Comparison of ENCODE assay signal across 8 cellular contexts in genomic region chr1:65419681-65420589, GRCh38. TPM values are rescaled to one million over a fixed set of nuclear protein-coding genes. Genes with fewer than 3 reads are reported as not detected.
DNase-seq lines count a peak whose midpoint lies in the region; ATAC-seq and TF ChIP-seq lines count a peak whose summit lies in the region.

No MANE protein-coding gene starts in this region.

- H4K20me1 ChIP-seq in PC-9 (ENCODE audit: insufficient read depth): no peaks in the 10 kb centered on the region

- no peak for TF ChIP-seq POLR2A in esophagus muscularis mucosa (IDR thresholded peaks at IDR 0.05; ENCODE audit: low read depth)

- H3K36me3 Mint-ChIP-seq in activated T-cell treated with anti-CD3 and anti-CD28 coated beads, Interleukin-2, amount 50 U/mL, for 4 hours (ENCODE audit: insufficient read depth): peaks cover 4% of the 10 kb centered on the region

- peak overlapping the region; percentile 59 for H3K4me3 ChIP-seq in PC-9
- peak overlapping the region; percentile 82 to 93 (median 88) for H3K4me3 ChIP-seq in esophagus muscularis mucosa
- H3K4me3 ChIP-seq in muscle layer of duodenum (ENCODE audit: low read depth in 1 of 2, low read length in 2 of 2): peak overlapping the region; percentile 77 to 82

- DNase-seq in DMS79 (lab: John Stamatoyannopoulos, UW) (peak; percentile 86), KG1 (lab: John Stamatoyannopoulos, UW) (peak; percentile 95), PC-9 (peak; percentile 88 to 99), esophagus muscularis mucosa (ENCODE audit: extremely low spot score) (peak; percentile 99)
- peak; percentile 99 for DNase-seq in activated T-cell treated with anti-CD3 and anti-CD28 coated beads, Interleukin-2, amount 50 U/mL, for 4 hours
- peak; percentile 94 for DNase-seq in stimulated activated CD8-positive, alpha-beta memory T cell treated with anti-CD3 and anti-CD28 coated beads, Interleukin-7, amount 100 ng/mL, for 24 hours (ENCODE audit: low read depth)

- H3K9me3 ChIP-seq in PC-9 (ENCODE audit: insufficient read depth, low read depth) (no peaks in the 10 kb centered on the region), esophagus muscularis mucosa (no peaks in the 10 kb centered on the region), muscle layer of duodenum (ENCODE audit: control insufficient read depth in 1 of 2, low read length in 2 of 2) (no peaks in the 10 kb centered on the region)

- POLR2A ChIA-PET in PC-9 (lab: Charles Lee; ENCODE audit: unreplicated experiment): interaction anchor here (0.5 to 1.2 kb wide), 11 partner anchors 15 to 521 kb away, joined by 3 to 44 read pairs (median 5); no protein-coding TSS in a partner anchor

- ATAC-seq in GM21786 (IDR thresholded peaks at IDR 0.05; ENCODE audit: unreplicated experiment): peak; percentile 93
- ATAC-seq in activated T-cell treated with anti-CD3 and anti-CD28 coated beads, Interleukin-2, amount 50 U/mL, for 4 hours: peak; percentile 92 to 95

- no peak overlapping the region for H3K4me3 Mint-ChIP-seq in activated T-cell treated with anti-CD3 and anti-CD28 coated beads, Interleukin-2, amount 50 U/mL, for 4 hours

- H3K4me2 ChIP-seq in PC-9: peak overlapping the region; percentile 72

- H3K36me3 ChIP-seq in PC-9 (ENCODE audit: low read depth): peaks cover 5% of the 10 kb centered on the region; the same call in 1 of the 2 replicates
- H3K36me3 ChIP-seq in esophagus muscularis mucosa: no peaks in the 10 kb centered on the region
- H3K36me3 ChIP-seq in muscle layer of duodenum (ENCODE audit: control insufficient read depth in 1 of 2, insufficient read depth in 2 of 2, low read length in 2 of 2): peaks cover 0 to 6% of the 10 kb centered on the region in 2 donors

- no peak for TF ChIP-seq CTCF in PC-9 (conservative IDR thresholded peaks at IDR 0.05)
- TF ChIP-seq CTCF in esophagus muscularis mucosa (IDR thresholded peaks at IDR 0.05): no peak

- H3K27me3 Mint-ChIP-seq in activated T-cell treated with anti-CD3 and anti-CD28 coated beads, Interleukin-2, amount 50 U/mL, for 4 hours (ENCODE audit: low read depth): peaks cover 4% of the 10 kb centered on the region

- H3K9me3 Mint-ChIP-seq in activated T-cell treated with anti-CD3 and anti-CD28 coated beads, Interleukin-2, amount 50 U/mL, for 4 hours: no peaks in the 10 kb centered on the region

- peaks cover 29% of the 10 kb centered on the region for H3F3A ChIP-seq in PC-9 (ENCODE audit: insufficient read depth, low read depth)

- CTCF ChIA-PET in PC-9 (lab: Charles Lee): interaction anchor here (0.5 to 1.3 kb wide), 10 partner anchors 9 to 268 kb away, joined by 3 to 9 read pairs (median 4); partner anchors contain the start of gene DNAJC6

- peaks cover 39% of the 10 kb centered on the region for H3K79me2 ChIP-seq in PC-9 (ENCODE audit: low read depth)

- intact Hi-C loops in PC-9 (cut with micrococcal nuclease; ENCODE audit: unreplicated experiment): loop anchor here (1.0 to 5.0 kb wide), 8 partner anchors 15 to 1078 kb away; partner anchors contain the start of gene DNAJC6
- intact Hi-C loops in esophagus muscularis mucosa (cut with DNase I): loop anchor here (5.0 to 10.0 kb wide), 2 partner anchors 165 to 268 kb away; no protein-coding TSS in a partner anchor

- WGBS in esophagus muscularis mucosa: 0% methylated on average over 22 of the region's 52 CpGs

- peak overlapping the region; percentile 90 for H3K27ac ChIP-seq in PC-9
- peak overlapping the region; percentile 94 to 99 (median 98) for H3K27ac ChIP-seq in esophagus muscularis mucosa (replicated peaks in 1 of 4)
- H3K27ac ChIP-seq in muscle layer of duodenum (ENCODE audit: low read length): peak overlapping the region; percentile 67

- no peaks in the 10 kb centered on the region for H3K9me2 ChIP-seq in PC-9 (ENCODE audit: insufficient read depth)

- no peak for TF ChIP-seq EP300 in esophagus muscularis mucosa (IDR thresholded peaks at IDR 0.05)

- H2AFZ ChIP-seq in PC-9: peak overlapping the region; percentile 84

- H3K4me1 Mint-ChIP-seq in activated T-cell treated with anti-CD3 and anti-CD28 coated beads, Interleukin-2, amount 50 U/mL, for 4 hours (ENCODE audit: low read depth): peaks cover 14% of the 10 kb centered on the region

- peaks cover 55% of the 10 kb centered on the region for H3K4me1 ChIP-seq in PC-9 (replicated peaks; ENCODE audit: insufficient read depth)
- H3K4me1 ChIP-seq in esophagus muscularis mucosa: peaks cover 14 to 43% (median 39%) of the 10 kb centered on the region in 4 donors
- H3K4me1 ChIP-seq in muscle layer of duodenum (ENCODE audit: control insufficient read depth in 1 of 2, insufficient read depth in 2 of 2, low read length in 2 of 2): peaks cover 0 to 13% of the 10 kb centered on the region in 2 donors

- no TSS peak for BruUV-seq in PC-9 (replicated peaks; lab: Mats Ljungman, UMichigan)

- H3K27me3 ChIP-seq in PC-9 (ENCODE audit: insufficient read depth, low read depth): no peaks in the 10 kb centered on the region
- H3K27me3 ChIP-seq in esophagus muscularis mucosa: no peaks in the 10 kb centered on the region
- no peaks in the 10 kb centered on the region for H3K27me3 ChIP-seq in muscle layer of duodenum (ENCODE audit: low read depth, low read length)

RNA-seq across cellular contexts. Expression of gene LEPR, which starts 0.5 kb away (rescaled TPM):
- 20.6 and 34.8 TPM in 2 replicates for total RNA-seq in PC-9 (2021)
- under 1 TPM; 0.32 to 0.38 (median 0.38) TPM for total RNA-seq in activated T-cell treated with anti-CD3 and anti-CD28 coated beads, Interleukin-2, amount 50 U/mL, for 4 hours
- total RNA-seq in esophagus muscularis mucosa: 10 to 100 TPM in 3 of 4 donors, 1 to 10 TPM in 1; 10.0 to 27.3 (median 14.1) TPM

RNA-seq across cellular contexts. Expression of gene LEPROT, which starts 0.5 kb away (rescaled TPM):
- total RNA-seq in PC-9 (2021) (80.1 and 113 TPM in 2 replicates), esophagus muscularis mucosa (10 to 100 TPM; 54.5 to 73.3 (median 66.7) TPM)
- 10 to 100 TPM; 12.6 to 15.7 (median 12.6) TPM for total RNA-seq in activated T-cell treated with anti-CD3 and anti-CD28 coated beads, Interleukin-2, amount 50 U/mL, for 4 hours

Comparison
In these comparisons a context has a peak if more than half of its experiments do, and no peak if none do; other contexts are left out.
1. Peak in every context shown above with its lines: DNase-seq, ATAC-seq, H3K4me3 ChIP-seq and H3K27ac ChIP-seq.
2. RNA of gene LEPR, which starts 0.5 kb away (total RNA-seq): 20.6 to 34.8 TPM in PC-9 and 10.0 to 27.3 TPM in esophagus muscularis mucosa; 0.32 to 0.38 TPM in activated T-cell treated with anti-CD3 and anti-CD28 coated beads, Interleukin-2, amount 50 U/mL, for 4 hours; every median in the first group is over 4 times any median in the second.